Comparison of ENCODE assay signal across 19 cellular contexts in genomic region chr3:56456117-56456516, GRCh38.
"Had no signal": no experiment of that assay in that cellular context is flagged by ENCODE, and none has a peak within 500 bp of the region (broad histone marks: within the 10 kb centered on the region; RNA-seq: fewer than 3 reads in every experiment).

No MANE protein-coding gene starts in this region.

- DNase-seq: activated CD4-positive, alpha-beta T cell treated with anti-CD3 and anti-CD28 coated beads for 4 hours; activated CD8-positive, alpha-beta memory T cell treated with anti-CD3 and anti-CD28 coated beads, Interleukin-2, amount 50 U/mL, for 48 hours; activated CD8-positive, alpha-beta T cell treated with anti-CD3 and anti-CD28 coated beads for 36 hours; activated effector memory CD4-positive, alpha-beta T cell treated with Interleukin-2 at 50 U/mL for 16 hours; activated naive CD4-positive, alpha-beta T cell; activated T-cell treated with anti-CD3 and anti-CD28 coated beads, Interleukin-2, amount 50 U/mL, for 1 hour; aorta; central memory CD4-positive, alpha-beta T cell; NCI-H1694 treated with DMSO at 0.1 percent for 48 hours; NCI-H2029 treated with DMSO at 0.1 percent for 48 hours; NCI-H446; NCI-H524; NCI-H82; Peyer's patch; Right ventricle myocardium superior; SJCRH30; SK-N-SH; T-helper 1 cell had no signal

- ATAC-seq: activated CD4-positive, CD25-positive, alpha-beta regulatory T cell treated with anti-CD3 and anti-CD28 coated beads, Interleukin-2, amount 50 U/mL, for 24 hours; activated CD8-positive, alpha-beta T cell treated with anti-CD3 and anti-CD28 coated beads for 36 hours had no signal
